10 cellular contexts compared by ENCODE assay signal in the genomic region with DNA sequence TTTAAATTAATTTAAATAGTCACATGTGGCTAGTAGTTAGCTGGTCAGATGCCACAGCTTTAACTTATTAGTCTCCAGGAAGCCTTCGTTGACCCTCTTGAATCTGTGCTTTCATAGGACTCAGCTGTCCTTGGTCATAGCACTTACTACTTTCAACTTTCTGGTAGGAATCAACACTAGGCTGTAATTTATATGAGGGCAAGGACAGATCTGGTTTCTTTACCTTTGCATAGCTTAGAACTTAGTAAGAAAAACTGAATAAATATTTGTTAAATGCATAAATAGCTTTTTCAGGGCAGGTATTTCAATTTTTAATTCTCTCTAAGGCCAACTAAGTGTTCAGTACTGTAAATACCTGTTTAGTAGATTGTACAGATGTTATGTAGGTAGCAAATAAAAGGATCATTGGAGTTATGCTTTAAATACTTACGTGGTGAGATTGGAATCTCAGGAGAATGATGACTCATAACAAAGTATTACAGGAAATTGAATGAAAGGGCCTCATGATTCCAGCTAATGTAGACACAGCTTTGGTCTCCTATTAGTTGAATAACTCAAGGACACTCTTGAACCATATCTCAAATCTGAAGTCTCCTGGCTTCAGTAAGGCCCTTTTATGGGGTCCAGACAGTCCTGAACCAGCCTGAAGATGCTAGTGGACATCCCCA. TPM values are rescaled to one million over a fixed set of nuclear protein-coding genes. Genes with fewer than 3 reads are reported as not detected.
DNase-seq lines count a peak whose midpoint lies in the region; ATAC-seq and TF ChIP-seq lines count a peak whose summit lies in the region.
"Had no signal": no experiment of that assay in that cellular context is flagged by ENCODE, and none has a peak within 500 bp of the region (broad histone marks: within the 10 kb centered on the region; RNA-seq: fewer than 3 reads in every experiment).

No MANE protein-coding gene starts in this region.

- peaks cover 4% of the 10 kb centered on the region for H3K36me3 ChIP-seq in CD8-positive, alpha-beta memory T cell (ENCODE audit: insufficient read depth, low read length)
- no peaks in the 10 kb centered on the region for H3K36me3 ChIP-seq in vagina

- H3K4me3 ChIP-seq in CD8-positive, alpha-beta memory T cell (ENCODE audit: low read length) = no peak overlapping the region
- H3K4me3 ChIP-seq in cardiac fibroblast (replicated peaks in 1 of 2; ENCODE audit: low read depth in 2 of 2, low read length in 2 of 2) (no peak overlapping the region), vagina (no peak overlapping the region)

- peak overlapping the region in 7 of 8 donors; percentile 51 to 98 (median 70) for H3K27ac Mint-ChIP-seq in CD8-positive, alpha-beta memory T cell
- H3K27ac Mint-ChIP-seq in natural killer cell treated with Interleukin-12 subunit alpha and Interleukin-12 subunit beta and Interleukin-15 and Interleukin-18, amount 100 ng/mL, for 72 hours = peak overlapping the region; percentile 94 to 97

- H3K27me3 Mint-ChIP-seq in CD8-positive, alpha-beta memory T cell = no peaks in the 10 kb centered on the region
- no peaks in the 10 kb centered on the region for H3K27me3 Mint-ChIP-seq in natural killer cell treated with Interleukin-12 subunit alpha and Interleukin-12 subunit beta and Interleukin-15 and Interleukin-18, amount 100 ng/mL, for 72 hours

- H3K4me3 Mint-ChIP-seq in CD8-positive, alpha-beta memory T cell = peak overlapping the region in 5 of 7 donors; percentile 20 to 96 (median 63)
- peak overlapping the region; percentile 98 for H3K4me3 Mint-ChIP-seq in natural killer cell treated with Interleukin-12 subunit alpha and Interleukin-12 subunit beta and Interleukin-15 and Interleukin-18, amount 100 ng/mL, for 72 hours

- no peak for DNase-seq in CD8-positive, alpha-beta memory T cell
- DNase-seq in LHCN-M2 (ENCODE audit: low read depth) = peak; percentile 54
- DNase-seq in cardiac fibroblast (ENCODE audit: low read depth in 2 of 2) = peak; percentile 39 to 84
- DNase-seq in natural killer cell treated with Interleukin-12 subunit alpha and Interleukin-12 subunit beta and Interleukin-15 and Interleukin-18, amount 100 ng/mL, for 72 hours (ENCODE audit: low spot score) = no peak
- DNase-seq in epidermal melanocyte (ENCODE audit: insufficient read length, low spot score) = no peak
- no peak for DNase-seq in vagina (ENCODE audit: extremely low spot score in 2 of 2)
- DNase-seq in NCI-H128 (lab: John Stamatoyannopoulos, UW; ENCODE audit: unreplicated experiment) = no peak
- DNase-seq in foreskin melanocyte = no peak
- DNase-seq: NCI-H187 had no signal

- CTCF ChIA-PET in CD8-positive, alpha-beta memory T cell (lab: Charles Lee) = interaction anchor here (1.7 to 2.9 kb wide), 3 partner anchors 12 to 103 kb away, joined by 3 to 27 read pairs (median 5); no protein-coding TSS in a partner anchor

- no peak overlapping the region for H3K27ac ChIP-seq in CD8-positive, alpha-beta memory T cell (ENCODE audit: low read depth, low read length)
- no peak overlapping the region for H3K27ac ChIP-seq in vagina

- peaks cover 0 to 3% (median 0%) of the 10 kb centered on the region in 5 donors for H3K9me3 Mint-ChIP-seq in CD8-positive, alpha-beta memory T cell
- no peaks in the 10 kb centered on the region for H3K9me3 Mint-ChIP-seq in natural killer cell treated with Interleukin-12 subunit alpha and Interleukin-12 subunit beta and Interleukin-15 and Interleukin-18, amount 100 ng/mL, for 72 hours

- H3K36me3 Mint-ChIP-seq in CD8-positive, alpha-beta memory T cell = peaks cover under 1 to 40% (median 4%) of the 10 kb centered on the region in 3 donors
- no peaks in the 10 kb centered on the region for H3K36me3 Mint-ChIP-seq in natural killer cell treated with Interleukin-12 subunit alpha and Interleukin-12 subunit beta and Interleukin-15 and Interleukin-18, amount 100 ng/mL, for 72 hours

- TF ChIP-seq CTCF in cardiac fibroblast (IDR thresholded peaks at IDR 0.05; ENCODE audit: low read depth, low read length) (no peak), vagina (IDR thresholded peaks at IDR 0.05) (no peak)

- no peaks in the 10 kb centered on the region for H3K27me3 ChIP-seq in CD8-positive, alpha-beta memory T cell (ENCODE audit: insufficient read depth, low read length, poor library complexity, severe bottlenecking)
- H3K27me3 ChIP-seq in vagina = no peaks in the 10 kb centered on the region

- H3K9me3 ChIP-seq in CD8-positive, alpha-beta memory T cell (ENCODE audit: low read length) = no peaks in the 10 kb centered on the region
- H3K9me3 ChIP-seq in vagina = no peaks in the 10 kb centered on the region

- peaks cover 38% of the 10 kb centered on the region for H3K4me1 ChIP-seq in CD8-positive, alpha-beta memory T cell (ENCODE audit: insufficient read depth, low read length)
- H3K4me1 ChIP-seq in vagina = peaks cover 54% of the 10 kb centered on the region

- no peak for TF ChIP-seq POLR2A in vagina (IDR thresholded peaks at IDR 0.05)

- intact Hi-C loops in vagina (cut with DNase I) = no loop called here

- no peak for ATAC-seq in natural killer cell treated with Interleukin-12 subunit alpha and Interleukin-12 subunit beta and Interleukin-15 and Interleukin-18, amount 100 ng/mL, for 72 hours

- H3K4me1 Mint-ChIP-seq in CD8-positive, alpha-beta memory T cell = peaks cover 58 to 72% (median 67%) of the 10 kb centered on the region in 3 donors
- peaks cover 27 to 48% of the 10 kb centered on the region in 2 donors for H3K4me1 Mint-ChIP-seq in natural killer cell treated with Interleukin-12 subunit alpha and Interleukin-12 subunit beta and Interleukin-15 and Interleukin-18, amount 100 ng/mL, for 72 hours (ENCODE audit: low read depth in 2 of 2)

- POLR2A ChIA-PET in CD8-positive, alpha-beta memory T cell (lab: Charles Lee) = interaction anchor here (0.9 to 6.3 kb wide), 2 partner anchors 104 to 108 kb away, joined by 4 to 83 read pairs; no protein-coding TSS in a partner anchor

RNA-seq across cellular contexts. Expression of a gene that starts 2.6 kb away (rescaled TPM):
- total RNA-seq in CD8-positive, alpha-beta memory T cell = 10 to 100 TPM; 20.5 to 22.3 TPM
- 35.8 TPM for polyA plus RNA-seq in CD8-positive, alpha-beta memory T cell
- total RNA-seq in LHCN-M2 (2014; rRNA removed) (31.4 and 38.0 TPM in 2 replicates), vagina (63.1 TPM)
- 12.8 TPM for polyA plus RNA-seq in LHCN-M2 (2012)
- total RNA-seq in natural killer cell treated with Interleukin-12 subunit alpha and Interleukin-12 subunit beta and Interleukin-15 and Interleukin-18, amount 100 ng/mL, for 72 hours = 10 to 100 TPM; 24.4 to 40.6 TPM

RNA-seq across cellular contexts. Expression of a gene that starts 43.4 kb away (rescaled TPM):
- total RNA-seq in CD8-positive, alpha-beta memory T cell = not detected
- polyA plus RNA-seq in CD8-positive, alpha-beta memory T cell = not detected
- total RNA-seq in LHCN-M2 (2014; rRNA removed) (not detected in 2 replicates), vagina (not detected)
- polyA plus RNA-seq in LHCN-M2 (2012) = not detected
- total RNA-seq in natural killer cell treated with Interleukin-12 subunit alpha and Interleukin-12 subunit beta and Interleukin-15 and Interleukin-18, amount 100 ng/mL, for 72 hours = not detected
- polyA plus RNA-seq: neural cell had no signal

Comparison
In these comparisons a context has a peak if more than half of its experiments do, and no peak if none do; other contexts are left out.
1. DNase-seq: peak in LHCN-M2 (single experiment) and cardiac fibroblast (2 of 2); none in CD8-positive, alpha-beta memory T cell (0 of 5), natural killer cell treated with Interleukin-12 subunit alpha and Interleukin-12 subunit beta and Interleukin-15 and Interleukin-18, amount 100 ng/mL, for 72 hours (single experiment), epidermal melanocyte (single experiment), vagina (0 of 2), NCI-H128 (single experiment) and foreskin melanocyte (single experiment).